In the genomic region with DNA sequence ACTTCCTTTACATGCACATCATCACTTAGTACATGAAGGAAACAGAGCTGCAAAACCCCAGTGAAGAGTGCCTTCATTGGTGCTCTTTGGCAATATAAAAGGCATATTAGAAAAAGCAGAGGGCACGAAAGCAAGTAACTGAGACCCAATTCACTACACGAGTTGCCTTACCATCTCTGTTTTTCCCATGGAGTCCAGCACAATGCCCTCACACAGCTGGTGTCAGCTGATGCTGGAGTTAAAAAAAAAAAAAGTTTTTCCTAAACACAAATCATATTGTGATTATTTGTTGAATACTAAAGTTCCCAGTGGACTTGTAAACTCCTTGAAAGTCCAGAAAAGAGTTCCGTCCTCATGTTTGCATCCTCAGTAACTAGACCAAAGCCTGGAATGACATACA, we compare ENCODE assay signal across 1 cellular context.
TF ChIP-seq lines count a peak whose summit lies in the region.

No MANE protein-coding gene starts in this region.

TF ChIP-seq in IMR-90, 13 proteins besides CTCF, POLR2A, EP300 and RAD21 (continued from another document):
- no peak for TF ChIP-seq MXI1 (IDR thresholded peaks at IDR 0.05; ENCODE audit: borderline replicate concordance, low read depth, low read length)
